10 cellular contexts compared by ENCODE assay signal in genomic region chr13:110507678-110508381, GRCh38. TPM values are rescaled to one million over a fixed set of nuclear protein-coding genes. Genes with fewer than 3 reads are reported as not detected.
DNase-seq lines count a peak whose midpoint lies in the region; ATAC-seq and TF ChIP-seq lines count a peak whose summit lies in the region.
"Had no signal": no experiment of that assay in that cellular context is flagged by ENCODE, and none has a peak within 500 bp of the region (broad histone marks: within the 10 kb centered on the region; RNA-seq: fewer than 3 reads in every experiment).

No MANE protein-coding gene starts in this region.

- H3K27me3 ChIP-seq in endodermal cell (ENCODE audit: control insufficient read depth, insufficient read depth, low read length, poor library complexity, severe bottlenecking) = no peaks in the 10 kb centered on the region
- H3K27me3 ChIP-seq: MG63 had no signal

- DNase-seq in DMS79 treated with DMSO at 0.1 percent for 48 hours (lab: John Stamatoyannopoulos, UW) (peak; percentile 32), DMS79 (lab: John Stamatoyannopoulos, UW) (no peak), endodermal cell (no peak), mucosa of descending colon (peak; percentile 82 to 89 (median 86)), type B pancreatic cell (ENCODE audit: extremely low spot score, unreplicated experiment) (no peak), lower leg skin (ENCODE audit: low spot score in 2 of 2) (no peak), COR-L47 (lab: John Stamatoyannopoulos, UW) (no peak)
- DNase-seq in activated CD8-positive, alpha-beta memory T cell treated with anti-CD3 and anti-CD28 coated beads, Interleukin-2, amount 50 U/mL, for 48 hours = no peak
- DNase-seq: 8988T, MG63 had no signal

- no peaks in the 10 kb centered on the region for H3K4me1 ChIP-seq in endodermal cell (ENCODE audit: control insufficient read depth, insufficient read depth, low read length)
- peaks cover 19% of the 10 kb centered on the region for H3K4me1 ChIP-seq in mucosa of descending colon (ENCODE audit: low read depth)

- H3K9me3 Mint-ChIP-seq in endodermal cell = no peaks in the 10 kb centered on the region
- H3K9me3 Mint-ChIP-seq in type B pancreatic cell = no peaks in the 10 kb centered on the region

- H3K4me1 Mint-ChIP-seq in endodermal cell = no peaks in the 10 kb centered on the region
- peaks cover 11% of the 10 kb centered on the region for H3K4me1 Mint-ChIP-seq in type B pancreatic cell (ENCODE audit: unreplicated experiment)

- TF ChIP-seq CTCF in endodermal cell (conservative IDR thresholded peaks at IDR 0.05) (peak; percentile 51), mucosa of descending colon (IDR thresholded peaks at IDR 0.05) (no peak), type B pancreatic cell (conservative IDR thresholded peaks at IDR 0.05) (no peak), lower leg skin (IDR thresholded peaks at IDR 0.05) (no peak)

- ATAC-seq in mucosa of descending colon = peak; percentile 88

- H3K9me3 ChIP-seq in endodermal cell (ENCODE audit: control insufficient read depth, low read length) (no peaks in the 10 kb centered on the region), mucosa of descending colon (no peaks in the 10 kb centered on the region)
- H3K9me3 ChIP-seq: MG63 had no signal

- intact Hi-C loops in mucosa of descending colon (cut with DNase I, micrococcal nuclease) = no loop called here
- intact Hi-C loops in lower leg skin (cut with DNase I; ENCODE audit: low total_unique reads) = no loop called here

- no peak overlapping the region for H3K9ac ChIP-seq in endodermal cell (ENCODE audit: extremely low read depth, low read length, poor library complexity, severe bottlenecking)

- no peak overlapping the region for H3K27ac ChIP-seq in endodermal cell (ENCODE audit: low read depth, low read length)

- H3K27me3 Mint-ChIP-seq in endodermal cell (ENCODE audit: insufficient read depth) (no peaks in the 10 kb centered on the region), type B pancreatic cell (no peaks in the 10 kb centered on the region)

- H3K4me3 Mint-ChIP-seq in endodermal cell (no peak overlapping the region), type B pancreatic cell (no peak overlapping the region)

- H3K4me3 ChIP-seq in endodermal cell (ENCODE audit: low read length) (no peak overlapping the region), mucosa of descending colon (no peak overlapping the region), lower leg skin (ENCODE audit: low read depth, poor library complexity, severe bottlenecking) (no peak overlapping the region)
- H3K4me3 ChIP-seq: MG63 had no signal

- H3K36me3 Mint-ChIP-seq in endodermal cell (ENCODE audit: low read depth) (peaks cover 88% of the 10 kb centered on the region), type B pancreatic cell (peaks cover 3% of the 10 kb centered on the region)

- H3K36me3 ChIP-seq in endodermal cell (ENCODE audit: control insufficient read depth, insufficient read depth, low read length) = peaks cover 91% of the 10 kb centered on the region
- peaks cover 7% of the 10 kb centered on the region for H3K36me3 ChIP-seq in mucosa of descending colon (ENCODE audit: low read depth)
- H3K36me3 ChIP-seq: MG63 had no signal

- H3K27ac Mint-ChIP-seq in endodermal cell (no peak overlapping the region), type B pancreatic cell (peak overlapping the region; percentile 78)

- 93 to 94% methylated on average over 8 to 23 of the region's 23 CpGs for WGBS in endodermal cell (ENCODE audit: insufficient coverage in 1 of 2, insufficient read length in 1 of 2), 2 experiments
- WGBS in lower leg skin, 2 donors = 67 to 79% methylated on average over 23 of the region's 23 CpGs

- TF ChIP-seq POLR2A in lower leg skin (IDR thresholded peaks at IDR 0.05) = no peak

RNA-seq across cellular contexts. Expression of gene RAB20, which starts 53.7 kb away (rescaled TPM):
- total RNA-seq in endodermal cell (10 to 100 TPM; 12.6 to 14.2 TPM), mucosa of descending colon (10 to 100 TPM; 24.4 to 45.2 (median 33.7) TPM), type B pancreatic cell (ENCODE audit: low replicate concordance) (6.4 and 9.1 TPM in 2 replicates), lower leg skin (1 to 10 TPM; 3.9 to 9.1 (median 6.2) TPM)
- polyA plus RNA-seq in endodermal cell (2013, experiment 1 of 2) = 5.4 TPM
- 6.1 TPM for polyA plus RNA-seq in endodermal cell (2013, experiment 2 of 2)

Comparison
In these comparisons a context has a peak if more than half of its experiments do, and no peak if none do; other contexts are left out.
1. DNase-seq: peak in DMS79 treated with DMSO at 0.1 percent for 48 hours (single experiment) and mucosa of descending colon (3 of 3); none in DMS79 (single experiment), endodermal cell (single experiment), type B pancreatic cell (single experiment), lower leg skin (0 of 2), activated CD8-positive, alpha-beta memory T cell treated with anti-CD3 and anti-CD28 coated beads, Interleukin-2, amount 50 U/mL, for 48 hours (single experiment) and COR-L47 (single experiment).